In genomic region chr10:9922123-9922685, GRCh38 we compare ENCODE assay signal across 21 cellular contexts.
"Had no signal": no experiment of that assay in that cellular context is flagged by ENCODE, and none has a peak within 500 bp of the region (broad histone marks: within the 10 kb centered on the region; RNA-seq: fewer than 3 reads in every experiment).

No MANE protein-coding gene starts in this region.

- H3K36me3 ChIP-seq: ascending aorta, breast epithelium, left ventricle myocardium inferior, vagina had no signal

- H3K27me3 ChIP-seq: ascending aorta, breast epithelium, testis, vagina had no signal

- H3K4me3 ChIP-seq: ascending aorta, breast epithelium, left ventricle myocardium inferior, testis, vagina had no signal

- H3K9me3 ChIP-seq: ascending aorta, breast epithelium, left ventricle myocardium inferior, testis, vagina had no signal

- H3K4me1 ChIP-seq: ascending aorta, breast epithelium, left ventricle myocardium inferior, vagina had no signal

- H3K27ac ChIP-seq: ascending aorta, breast epithelium, left ventricle myocardium inferior, testis, vagina, VCaP had no signal

- FAIRE-seq: endometrium had no signal

- DNase-seq: activated CD4-positive, alpha-beta T cell treated with anti-CD3 and anti-CD28 coated beads, Interleukin-2, amount 10 ng/mL, durations not matched to agents 24 days and 14 days; activated CD8-positive, alpha-beta memory T cell treated with anti-CD3 and anti-CD28 coated beads, Interleukin-2, amount 10 ng/mL, durations not matched to agents 7 days and 5 days; activated CD8-positive, alpha-beta T cell treated with anti-CD3 and anti-CD28 coated beads for 36 hours; activated gamma-delta T cell; activated naive CD4-positive, alpha-beta T cell treated with anti-CD3 and anti-CD28 coated beads, Interleukin-2, amount 50 U/mL, for 16 hours; activated naive CD8-positive, alpha-beta T cell treated with anti-CD3 and anti-CD28 coated beads, Interleukin-2, amount 50 U/mL, for 24 hours; effector CD4-positive, alpha-beta T cell; foreskin fibroblast; kidney glomerular epithelial cell; left ventricle myocardium inferior; stimulated activated CD4-positive, alpha-beta T cell treated with anti-CD3 and anti-CD28 coated beads, Interleukin-2, amount 100 ng/mL, for 48 hours; stimulated activated CD8-positive, alpha-beta memory T cell treated with anti-CD3 and anti-CD28 coated beads, Interleukin-4, amount 100 ng/mL, for 48 hours; stimulated activated naive B cell treated with anti-CD40 and anti-IgM and Interleukin-4, amounts not matched to agents 10 μg/mL and 1 μg/mL and 100 μg/mL, for 72 hours; T-helper 2 cell; testis; trophoblast cell had no signal
